In genomic region chr7:99628471-99629465, GRCh38 we compare ENCODE assay signal across 1 cellular context.
TF ChIP-seq lines count a peak whose summit lies in the region.

No MANE protein-coding gene starts in this region.

TF ChIP-seq in GM23338, 12 proteins besides CTCF, POLR2A, EP300 and RAD21:
- no peak for TF ChIP-seq EZH2 (IDR thresholded peaks at IDR 0.05; ENCODE audit: low read depth, unreplicated experiment)
- no peak for TF ChIP-seq JUNB (IDR thresholded peaks at IDR 0.05; ENCODE audit: unreplicated experiment)
- no peak for TF ChIP-seq ZNF331 (CRISPR knock-in tag; IDR thresholded peaks at IDR 0.05; ENCODE audit: low read depth)
- no peak for TF ChIP-seq CREB1 (CRISPR knock-in tag; IDR thresholded peaks at IDR 0.05; ENCODE audit: low read depth)
- no peak for TF ChIP-seq NANOG (IDR thresholded peaks at IDR 0.05; ENCODE audit: borderline replicate concordance)
- TF ChIP-seq EZH2phosphoT487 (IDR thresholded peaks at IDR 0.05; ENCODE audit: unreplicated experiment): no peak
- TF ChIP-seq, protein P1, sequence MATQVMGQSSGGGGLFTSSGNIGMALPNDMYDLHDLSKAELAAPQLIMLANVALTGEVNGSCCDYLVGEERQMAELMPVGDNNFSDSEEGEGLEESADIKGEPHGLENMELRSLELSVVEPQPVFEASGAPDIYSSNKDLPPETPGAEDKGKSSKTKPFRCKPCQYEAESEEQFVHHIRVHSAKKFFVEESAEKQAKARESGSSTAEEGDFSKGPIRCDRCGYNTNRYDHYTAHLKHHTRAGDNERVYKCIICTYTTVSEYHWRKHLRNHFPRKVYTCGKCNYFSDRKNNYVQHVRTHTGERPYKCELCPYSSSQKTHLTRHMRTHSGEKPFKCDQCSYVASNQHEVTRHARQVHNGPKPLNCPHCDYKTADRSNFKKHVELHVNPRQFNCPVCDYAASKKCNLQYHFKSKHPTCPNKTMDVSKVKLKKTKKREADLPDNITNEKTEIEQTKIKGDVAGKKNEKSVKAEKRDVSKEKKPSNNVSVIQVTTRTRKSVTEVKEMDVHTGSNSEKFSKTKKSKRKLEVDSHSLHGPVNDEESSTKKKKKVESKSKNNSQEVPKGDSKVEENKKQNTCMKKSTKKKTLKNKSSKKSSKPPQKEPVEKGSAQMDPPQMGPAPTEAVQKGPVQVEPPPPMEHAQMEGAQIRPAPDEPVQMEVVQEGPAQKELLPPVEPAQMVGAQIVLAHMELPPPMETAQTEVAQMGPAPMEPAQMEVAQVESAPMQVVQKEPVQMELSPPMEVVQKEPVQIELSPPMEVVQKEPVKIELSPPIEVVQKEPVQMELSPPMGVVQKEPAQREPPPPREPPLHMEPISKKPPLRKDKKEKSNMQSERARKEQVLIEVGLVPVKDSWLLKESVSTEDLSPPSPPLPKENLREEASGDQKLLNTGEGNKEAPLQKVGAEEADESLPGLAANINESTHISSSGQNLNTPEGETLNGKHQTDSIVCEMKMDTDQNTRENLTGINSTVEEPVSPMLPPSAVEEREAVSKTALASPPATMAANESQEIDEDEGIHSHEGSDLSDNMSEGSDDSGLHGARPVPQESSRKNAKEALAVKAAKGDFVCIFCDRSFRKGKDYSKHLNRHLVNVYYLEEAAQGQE (IDR thresholded peaks at IDR 0.05; ENCODE audit: unreplicated experiment): no peak
- TF ChIP-seq POLR2AphosphoS5 (IDR thresholded peaks at IDR 0.05; ENCODE audit: low read depth): no peak
- TF ChIP-seq ZNF462 (CRISPR knock-in tag; IDR thresholded peaks at IDR 0.05): no peak
- no peak for TF ChIP-seq ZNF114 (CRISPR knock-in tag; IDR thresholded peaks at IDR 0.05)
- no peak for TF ChIP-seq STAT1 (IDR thresholded peaks at IDR 0.05; ENCODE audit: unreplicated experiment)
- TF ChIP-seq, protein P2, sequence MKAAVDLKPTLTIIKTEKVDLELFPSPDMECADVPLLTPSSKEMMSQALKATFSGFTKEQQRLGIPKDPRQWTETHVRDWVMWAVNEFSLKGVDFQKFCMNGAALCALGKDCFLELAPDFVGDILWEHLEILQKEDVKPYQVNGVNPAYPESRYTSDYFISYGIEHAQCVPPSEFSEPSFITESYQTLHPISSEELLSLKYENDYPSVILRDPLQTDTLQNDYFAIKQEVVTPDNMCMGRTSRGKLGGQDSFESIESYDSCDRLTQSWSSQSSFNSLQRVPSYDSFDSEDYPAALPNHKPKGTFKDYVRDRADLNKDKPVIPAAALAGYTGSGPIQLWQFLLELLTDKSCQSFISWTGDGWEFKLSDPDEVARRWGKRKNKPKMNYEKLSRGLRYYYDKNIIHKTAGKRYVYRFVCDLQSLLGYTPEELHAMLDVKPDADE (IDR thresholded peaks at IDR 0.05): no peak
TF ChIP-seq in GM23338: peak in this region for 0.
